17 cellular contexts compared by ENCODE assay signal in the genomic region with DNA sequence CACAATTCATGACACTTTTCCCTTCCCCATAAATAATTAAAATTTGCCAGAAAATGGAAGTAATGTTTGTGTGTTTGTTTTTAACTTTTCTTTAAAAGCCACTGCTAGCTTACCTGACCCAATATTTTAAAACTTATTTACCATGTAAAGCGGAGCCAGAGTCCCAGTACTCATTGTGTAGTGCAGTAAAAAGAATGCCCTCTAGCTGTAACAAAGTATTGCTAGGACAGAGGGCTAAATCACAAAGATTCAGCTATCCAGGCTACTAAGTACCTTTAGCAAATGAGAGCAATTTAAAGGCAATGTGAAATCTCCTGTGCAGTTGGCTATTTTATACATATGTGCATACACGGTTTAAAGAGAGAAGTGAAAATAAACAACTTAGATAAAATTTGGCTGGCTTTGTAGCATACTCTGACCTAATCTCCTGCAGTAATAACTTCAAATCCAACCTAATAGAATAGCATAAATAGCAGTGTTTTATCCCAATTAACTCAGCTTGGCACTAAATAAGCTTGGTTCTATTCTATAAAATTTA.
DNase-seq lines count a peak whose midpoint lies in the region; ATAC-seq and TF ChIP-seq lines count a peak whose summit lies in the region.
"Had no signal": no experiment of that assay in that cellular context is flagged by ENCODE, and none has a peak within 500 bp of the region (broad histone marks: within the 10 kb centered on the region; RNA-seq: fewer than 3 reads in every experiment).

No MANE protein-coding gene starts in this region.

- H3K4me1 Mint-ChIP-seq in neural progenitor cell: peaks cover 10% of the 10 kb centered on the region
- no peaks in the 10 kb centered on the region for H3K4me1 Mint-ChIP-seq in activated naive CD8-positive, alpha-beta T cell treated with anti-CD3 and anti-CD28 coated beads for 36 hours
- H3K4me1 Mint-ChIP-seq: CD4-positive, CD25-positive, alpha-beta regulatory T cell; IgD-negative memory B cell had no signal

- peaks cover 6% of the 10 kb centered on the region for H3K4me1 ChIP-seq in neural progenitor cell
- H3K4me1 ChIP-seq: SJSA1 had no signal

- no peaks in the 10 kb centered on the region for H3K79me2 ChIP-seq in neural progenitor cell (ENCODE audit: low read depth)

- no peak overlapping the region for H3K4me3 Mint-ChIP-seq in neural progenitor cell
- H3K4me3 Mint-ChIP-seq in activated naive CD8-positive, alpha-beta T cell treated with anti-CD3 and anti-CD28 coated beads for 36 hours: no peak overlapping the region
- H3K4me3 Mint-ChIP-seq: CD4-positive, CD25-positive, alpha-beta regulatory T cell; IgD-negative memory B cell had no signal

- no peak overlapping the region for H3K9ac ChIP-seq in neural progenitor cell

- H3K36me3 Mint-ChIP-seq in neural progenitor cell: no peaks in the 10 kb centered on the region
- H3K36me3 Mint-ChIP-seq in activated naive CD8-positive, alpha-beta T cell treated with anti-CD3 and anti-CD28 coated beads for 36 hours: no peaks in the 10 kb centered on the region
- H3K36me3 Mint-ChIP-seq: CD4-positive, CD25-positive, alpha-beta regulatory T cell; IgD-negative memory B cell had no signal

- no peaks in the 10 kb centered on the region for H3K36me3 ChIP-seq in H7 (replicated peaks; ENCODE audit: control insufficient read depth, insufficient read depth, low read length)
- no peaks in the 10 kb centered on the region for H3K36me3 ChIP-seq in neural progenitor cell
- H3K36me3 ChIP-seq: SJSA1 had no signal

- ATAC-seq in HG03045 (IDR thresholded peaks at IDR 0.05; ENCODE audit: unreplicated experiment): no peak

- no peak overlapping the region for H3K27ac ChIP-seq in neural progenitor cell
- H3K27ac ChIP-seq: RWPE1, SJSA1 had no signal

- TF ChIP-seq CTCF in epithelial cell of esophagus (IDR thresholded peaks at IDR 0.05; ENCODE audit: insufficient read depth, low read depth, low read length, missing control alignments): peak; percentile 12
- peak; percentile 25 for TF ChIP-seq CTCF in neural progenitor cell (IDR thresholded peaks at IDR 0.05)

- H3K27me3 Mint-ChIP-seq in neural progenitor cell (ENCODE audit: insufficient read depth, low read depth): peaks cover 2% of the 10 kb centered on the region
- H3K27me3 Mint-ChIP-seq in activated naive CD8-positive, alpha-beta T cell treated with anti-CD3 and anti-CD28 coated beads for 36 hours: no peaks in the 10 kb centered on the region
- H3K27me3 Mint-ChIP-seq: CD4-positive, CD25-positive, alpha-beta regulatory T cell; IgD-negative memory B cell had no signal

- H3K27me3 ChIP-seq in H7 (ENCODE audit: control insufficient read depth, insufficient read depth, low read length) (no peaks in the 10 kb centered on the region), neural progenitor cell (no peaks in the 10 kb centered on the region)
- H3K27me3 ChIP-seq: SJSA1 had no signal

- H3K4me3 ChIP-seq in H7 (ENCODE audit: insufficient read depth, low read depth, low read length) (no peak overlapping the region), epithelial cell of esophagus (ENCODE audit: low read length) (no peak overlapping the region), neural progenitor cell (no peak overlapping the region)
- H3K4me3 ChIP-seq: SJSA1 had no signal

- no peaks in the 10 kb centered on the region for H4K20me1 ChIP-seq in neural progenitor cell (ENCODE audit: low read depth)

- no peaks in the 10 kb centered on the region for H3F3A ChIP-seq in neural progenitor cell (ENCODE audit: low read depth)

- peaks cover 3% of the 10 kb centered on the region for H3K9me3 Mint-ChIP-seq in neural progenitor cell
- H3K9me3 Mint-ChIP-seq in activated naive CD8-positive, alpha-beta T cell treated with anti-CD3 and anti-CD28 coated beads for 36 hours: no peaks in the 10 kb centered on the region

- no peaks in the 10 kb centered on the region for H3K9me3 ChIP-seq in neural progenitor cell (ENCODE audit: low read depth)
- H3K9me3 ChIP-seq: SJSA1 had no signal

- H3K27ac Mint-ChIP-seq in neural progenitor cell: no peak overlapping the region
- H3K27ac Mint-ChIP-seq in activated naive CD8-positive, alpha-beta T cell treated with anti-CD3 and anti-CD28 coated beads for 36 hours: no peak overlapping the region
- H3K27ac Mint-ChIP-seq: CD4-positive, CD25-positive, alpha-beta regulatory T cell; IgD-negative memory B cell had no signal

- peak overlapping the region; percentile 57 for H2AFZ ChIP-seq in neural progenitor cell (replicated peaks)

- no peak overlapping the region for H3K4me2 ChIP-seq in neural progenitor cell

- DNase-seq in H7: peak; percentile 21
- peak; percentile 16 for DNase-seq in OCI-M1 (lab: John Stamatoyannopoulos, UW)
- DNase-seq in epithelial cell of esophagus (ENCODE audit: low read depth): no peak
- DNase-seq in neural progenitor cell (ENCODE audit: low spot score): peak; percentile 9
- no peak for DNase-seq in activated naive CD8-positive, alpha-beta T cell treated with anti-CD3 and anti-CD28 coated beads for 36 hours
- no peak for DNase-seq in GM19240 (ENCODE audit: insufficient read length, low spot score)
- DNase-seq: Calu3; CD4-positive, CD25-positive, alpha-beta regulatory T cell; DMS79 treated with DMSO at 0.1 percent for 48 hours; NCI-H1105 treated with DMSO at 0.1 percent for 48 hours; NCI-H1694 treated with DMSO at 0.1 percent for 48 hours; NCI-H345; NCI-H526 treated with DMSO at 0.1 percent for 48 hours had no signal

Comparison
In these comparisons a context has a peak if more than half of its experiments do, and no peak if none do; other contexts are left out.
1. DNase-seq: peak in H7 (single experiment), OCI-M1 (single experiment) and neural progenitor cell (single experiment); none in epithelial cell of esophagus (single experiment), activated naive CD8-positive, alpha-beta T cell treated with anti-CD3 and anti-CD28 coated beads for 36 hours (single experiment) and GM19240 (single experiment).